17 cellular contexts compared by ENCODE assay signal in the genomic region with DNA sequence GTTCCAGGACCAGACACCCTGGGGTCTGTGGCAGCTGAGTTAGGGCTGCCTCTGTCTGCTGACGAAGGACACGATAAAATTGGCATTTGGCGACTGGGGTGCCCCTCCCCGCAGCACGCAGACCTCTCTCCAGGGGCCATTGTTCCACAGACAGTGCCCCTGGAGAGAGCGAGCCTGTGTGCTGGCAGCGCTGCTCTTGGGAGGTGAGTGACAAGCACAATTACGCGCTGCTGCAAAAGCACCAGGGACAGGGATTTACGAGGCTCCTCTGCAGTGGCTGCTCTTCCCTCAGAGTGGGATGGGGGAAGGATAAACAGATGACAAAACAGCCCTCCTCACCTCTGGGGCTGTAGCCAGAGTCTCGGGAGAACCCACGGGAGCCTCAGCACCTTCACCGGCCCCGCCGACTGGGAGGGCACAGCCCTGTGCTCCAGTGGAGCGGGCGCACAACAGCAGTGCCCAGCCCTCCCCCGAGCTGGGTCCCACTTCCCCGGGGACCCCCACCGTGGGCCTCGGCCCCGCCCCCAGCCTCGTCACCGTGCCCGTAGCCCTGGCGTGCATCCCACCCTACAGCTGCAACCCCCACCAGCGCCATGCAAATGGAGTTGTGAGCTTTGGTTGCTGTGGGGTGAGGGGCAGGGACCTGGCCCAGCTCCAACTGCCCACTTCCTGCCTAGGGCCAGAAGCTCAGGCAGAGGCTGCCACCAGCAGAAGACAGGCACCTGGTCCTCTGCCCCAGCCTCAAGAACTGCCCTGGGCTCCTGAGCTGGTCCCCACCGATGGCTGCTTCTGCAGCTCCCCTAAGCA. TPM values are rescaled to one million over a fixed set of nuclear protein-coding genes. Genes with fewer than 3 reads are reported as not detected.
DNase-seq lines count a peak whose midpoint lies in the region; ATAC-seq, FAIRE-seq and TF ChIP-seq lines count a peak whose summit lies in the region.
"Had no signal": no experiment of that assay in that cellular context is flagged by ENCODE, and none has a peak within 500 bp of the region (broad histone marks: within the 10 kb centered on the region; RNA-seq: fewer than 3 reads in every experiment).

No MANE protein-coding gene starts in this region.

- H3K27ac ChIP-seq in DND-41 (ENCODE audit: low read length), result no peak overlapping the region
- H3K27ac ChIP-seq: HL-60, neutrophil had no signal

- no peak overlapping the region for H2AFZ ChIP-seq in DND-41 (ENCODE audit: low read depth, low read length)

- H3K4me3 ChIP-seq in DND-41 (ENCODE audit: low read depth in 1 of 2, low read length in 2 of 2), result no peak overlapping the region

- H3K79me2 ChIP-seq in DND-41 (ENCODE audit: insufficient read depth, low read length), result no peaks in the 10 kb centered on the region

- H3K4me2 ChIP-seq in DND-41 (ENCODE audit: insufficient read depth, low read length), result no peak overlapping the region

- H3K9me3 ChIP-seq in DND-41 (ENCODE audit: insufficient read depth, low read length, severe bottlenecking), result no peaks in the 10 kb centered on the region
- H3K9me3 ChIP-seq: neutrophil had no signal

- DNase-seq in DND-41 (peak; percentile 26), NCI-H1694 (lab: John Stamatoyannopoulos, UW) (peak; percentile 52), glutamatergic neuron (no peak), GM19239 (ENCODE audit: insufficient read length, low spot score) (no peak), cerebellum (ENCODE audit: low spot score) (no peak), G401 (ENCODE audit: low spot score) (no peak)
- DNase-seq: activated naive CD8-positive, alpha-beta T cell treated with anti-CD3 and anti-CD28 coated beads for 36 hours; C1 segment of cervical spinal cord; foreskin melanocyte; mammary epithelial cell; PC-3; stimulated activated naive CD4-positive, alpha-beta T cell had no signal

- in situ Hi-C loops in G401 (cut with HindIII; ENCODE audit: low sequenced_read_pairs), result no loop called here

- peaks cover 7% of the 10 kb centered on the region for H3K9me3 Mint-ChIP-seq in glutamatergic neuron (ENCODE audit: unreplicated experiment)
- H3K9me3 Mint-ChIP-seq: activated naive CD8-positive, alpha-beta T cell treated with anti-CD3 and anti-CD28 coated beads for 36 hours had no signal

- no peaks in the 10 kb centered on the region for H3K4me1 ChIP-seq in DND-41 (ENCODE audit: insufficient read depth, low read length)

- H3K36me3 Mint-ChIP-seq in glutamatergic neuron (ENCODE audit: unreplicated experiment), result peaks cover 7% of the 10 kb centered on the region

- H3K27me3 Mint-ChIP-seq in glutamatergic neuron (ENCODE audit: unreplicated experiment), result peaks cover 19% of the 10 kb centered on the region
- H3K27me3 Mint-ChIP-seq: activated naive CD8-positive, alpha-beta T cell treated with anti-CD3 and anti-CD28 coated beads for 36 hours had no signal

- H3K4me3 Mint-ChIP-seq in glutamatergic neuron (ENCODE audit: unreplicated experiment), result peak overlapping the region; percentile 30
- H3K4me3 Mint-ChIP-seq: activated naive CD8-positive, alpha-beta T cell treated with anti-CD3 and anti-CD28 coated beads for 36 hours had no signal

- peak overlapping the region; percentile 72 for H3K27ac Mint-ChIP-seq in glutamatergic neuron (ENCODE audit: unreplicated experiment)
- H3K27ac Mint-ChIP-seq: activated naive CD8-positive, alpha-beta T cell treated with anti-CD3 and anti-CD28 coated beads for 36 hours had no signal

- ATAC-seq in DND-41 (ENCODE audit: insufficient read depth, low read depth), result peak; percentile 23; the same call in 1 of the 3 replicates
- ATAC-seq: PC-3 had no signal

- peaks cover 12% of the 10 kb centered on the region for H3K4me1 Mint-ChIP-seq in glutamatergic neuron (ENCODE audit: low read depth, unreplicated experiment)
- H3K4me1 Mint-ChIP-seq: activated naive CD8-positive, alpha-beta T cell treated with anti-CD3 and anti-CD28 coated beads for 36 hours had no signal

- peaks cover 55% of the 10 kb centered on the region for H3K36me3 ChIP-seq in DND-41 (ENCODE audit: insufficient read depth, low read length)

- no peak for TF ChIP-seq CTCF in DND-41 (IDR thresholded peaks at IDR 0.05; ENCODE audit: borderline replicate concordance, extremely low read depth, low read length, poor library complexity, severe bottlenecking)
- no peak for TF ChIP-seq CTCF in glutamatergic neuron (IDR thresholded peaks at IDR 0.05; ENCODE audit: partially characterized antibody, unreplicated experiment)

- no peak overlapping the region for H3K9ac ChIP-seq in DND-41 (ENCODE audit: low read depth, low read length)

- no peak for FAIRE-seq in GM19239 (lab: Jason Lieb, UNC)
- FAIRE-seq: endometrium, GM12891, urothelium cell line had no signal

- no peaks in the 10 kb centered on the region for H3K27me3 ChIP-seq in DND-41 (ENCODE audit: insufficient read depth, low read length, poor library complexity)
- H3K27me3 ChIP-seq: neutrophil had no signal

- peaks cover 51% of the 10 kb centered on the region for H4K20me1 ChIP-seq in DND-41 (ENCODE audit: insufficient read depth, low read length)

RNA-seq across cellular contexts. Expression of gene CHID1, which starts 19.6 kb away (rescaled TPM):
- total RNA-seq in glutamatergic neuron (ENCODE audit: unreplicated experiment), result 56.1 TPM
- total RNA-seq in cerebellum, result 28.4 TPM
- 64.2 and 83.4 TPM in 2 replicates for total RNA-seq in G401 (2014; rRNA removed; shearing (Covaris generic))

RNA-seq across cellular contexts. Expression of gene AP2A2, which starts 34.7 kb away (rescaled TPM):
- total RNA-seq in glutamatergic neuron (ENCODE audit: unreplicated experiment) (228 TPM), cerebellum (51.6 TPM)
- 47.5 and 57.1 TPM in 2 replicates for total RNA-seq in G401 (2014; rRNA removed; shearing (Covaris generic))

RNA-seq across cellular contexts. Expression of gene TSPAN4, which starts 48.3 kb away (rescaled TPM):
- total RNA-seq in glutamatergic neuron (ENCODE audit: unreplicated experiment), result 82.5 TPM
- total RNA-seq in cerebellum, result 34.8 TPM
- total RNA-seq in G401 (2014; rRNA removed; shearing (Covaris generic)), result 182 and 224 TPM in 2 replicates

RNA-seq across cellular contexts. Expression of gene POLR2L, which starts 48.7 kb away (rescaled TPM):
- total RNA-seq in glutamatergic neuron (ENCODE audit: unreplicated experiment) (106 TPM), cerebellum (23.7 TPM)
- total RNA-seq in G401 (2014; rRNA removed; shearing (Covaris generic)), result 139 and 191 TPM in 2 replicates

RNA-seq across cellular contexts. Expression of gene CD151, which starts 58.2 kb away (rescaled TPM):
- total RNA-seq in glutamatergic neuron (ENCODE audit: unreplicated experiment), result 346 TPM
- total RNA-seq in cerebellum, result 36.7 TPM
- total RNA-seq in G401 (2014; rRNA removed; shearing (Covaris generic)), result 179 and 226 TPM in 2 replicates

Comparison
In these comparisons a context has a peak if more than half of its experiments do, and no peak if none do; other contexts are left out.
1. DNase-seq: peak in DND-41 (single experiment) and NCI-H1694 (single experiment); none in glutamatergic neuron (single experiment), GM19239 (single experiment), cerebellum (single experiment) and G401 (single experiment).